ENCODE assay signal across 1 cellular context in genomic region chr17:40530531-40530987, GRCh38.
TF ChIP-seq lines count a peak whose summit lies in the region.

No MANE protein-coding gene starts in this region.

TF ChIP-seq in H1, 55 proteins besides CTCF, POLR2A, EP300 and RAD21 (continued from another document):
- TF ChIP-seq EZH2 (IDR thresholded peaks at IDR 0.05; ENCODE audit: low read depth, low read length, severe bottlenecking) (no peak), YY1 (IDR thresholded peaks at IDR 0.05; ENCODE audit: low read depth, low read length) (no peak), GTF2F1 (IDR thresholded peaks at IDR 0.05; ENCODE audit: borderline replicate concordance, low read depth, low read length) (no peak), CHD1 (IDR thresholded peaks at IDR 0.05; ENCODE audit: low read depth, low read length) (no peak), POLR2AphosphoS5 (IDR thresholded peaks at IDR 0.05; ENCODE audit: low read depth, low read length) (no peak), SP2 (IDR thresholded peaks at IDR 0.05; ENCODE audit: low read length) (no peak), CHD2 (IDR thresholded peaks at IDR 0.05; ENCODE audit: low read length) (no peak), CHD7 (IDR thresholded peaks at IDR 0.05; ENCODE audit: insufficient replicate concordance, low read length) (no peak), FOSL1 (IDR thresholded peaks at IDR 0.05; ENCODE audit: insufficient read depth, low read depth, low read length) (no peak), ASH2L (IDR thresholded peaks at IDR 0.05; ENCODE audit: low read length) (no peak)
- TF ChIP-seq, protein P1, sequence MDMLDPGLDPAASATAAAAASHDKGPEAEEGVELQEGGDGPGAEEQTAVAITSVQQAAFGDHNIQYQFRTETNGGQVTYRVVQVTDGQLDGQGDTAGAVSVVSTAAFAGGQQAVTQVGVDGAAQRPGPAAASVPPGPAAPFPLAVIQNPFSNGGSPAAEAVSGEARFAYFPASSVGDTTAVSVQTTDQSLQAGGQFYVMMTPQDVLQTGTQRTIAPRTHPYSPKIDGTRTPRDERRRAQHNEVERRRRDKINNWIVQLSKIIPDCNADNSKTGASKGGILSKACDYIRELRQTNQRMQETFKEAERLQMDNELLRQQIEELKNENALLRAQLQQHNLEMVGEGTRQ (IDR thresholded peaks at IDR 0.05; ENCODE audit: low read length), result no peak
- TF ChIP-seq, protein P2, sequence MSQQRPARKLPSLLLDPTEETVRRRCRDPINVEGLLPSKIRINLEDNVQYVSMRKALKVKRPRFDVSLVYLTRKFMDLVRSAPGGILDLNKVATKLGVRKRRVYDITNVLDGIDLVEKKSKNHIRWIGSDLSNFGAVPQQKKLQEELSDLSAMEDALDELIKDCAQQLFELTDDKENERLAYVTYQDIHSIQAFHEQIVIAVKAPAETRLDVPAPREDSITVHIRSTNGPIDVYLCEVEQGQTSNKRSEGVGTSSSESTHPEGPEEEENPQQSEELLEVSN (IDR thresholded peaks at IDR 0.05), result no peak
